15 cellular contexts compared by ENCODE assay signal in genomic region chr4:39655866-39656265, GRCh38. TPM values are rescaled to one million over a fixed set of nuclear protein-coding genes. Genes with fewer than 3 reads are reported as not detected.
A peak's percentile ranks its signal among the peaks of the same experiment; 100 is the strongest.
DNase-seq lines count a peak whose midpoint lies in the region; ATAC-seq, FAIRE-seq and TF ChIP-seq lines count a peak whose summit lies in the region.
"Had no signal": no experiment of that assay in that cellular context is flagged by ENCODE, and none has a peak within 500 bp of the region (broad histone marks: within the 10 kb centered on the region; RNA-seq: fewer than 3 reads in every experiment).

No MANE protein-coding gene starts in this region.

- H3K27ac ChIP-seq in GM12878 (ENCODE audit: control insufficient read depth, insufficient read depth) (no peak overlapping the region), liver (ENCODE audit: low read depth in 1 of 2, low read length in 2 of 2) (peak overlapping the region; percentile 57 to 63), testis (peak overlapping the region in 1 of 2 donors; percentile 46)
- H3K27ac ChIP-seq: dorsolateral prefrontal cortex had no signal

- peak; percentile 43 for ATAC-seq in GM19463 (IDR thresholded peaks at IDR 0.05; ENCODE audit: unreplicated experiment)
- ATAC-seq in GM12878 = peak; percentile 70
- no peak for ATAC-seq in HG02885 (IDR thresholded peaks at IDR 0.05; ENCODE audit: poor library complexity, unreplicated experiment)

- H3K4me3 ChIP-seq in GM12878 (no peak overlapping the region), liver (ENCODE audit: low read depth in 1 of 3, low read length in 3 of 3) (no peak overlapping the region), testis (no peak overlapping the region), BE2C (ENCODE audit: low read depth, low read length) (no peak overlapping the region)
- H3K4me3 ChIP-seq: dorsolateral prefrontal cortex had no signal

- H3K9me3 ChIP-seq in GM12878 (replicated peaks; ENCODE audit: control insufficient read depth, insufficient read depth, low read length) = no peaks in the 10 kb centered on the region; the same call in 1 of the 3 replicates
- H3K9me3 ChIP-seq in liver (ENCODE audit: control insufficient read depth in 4 of 4, low read length in 3 of 4) = no peaks in the 10 kb centered on the region
- H3K9me3 ChIP-seq in testis = no peaks in the 10 kb centered on the region
- no peaks in the 10 kb centered on the region for H3K9me3 ChIP-seq in BE2C

- intact Hi-C loops in GM12878 (cut with micrococcal nuclease; ENCODE audit: unreplicated experiment) = loop anchor here (1.0 kb wide), 1 partner anchor 20 kb away; no protein-coding TSS in a partner anchor
- intact Hi-C loops in testis (cut with DNase I; ENCODE audit: low total_unique reads) = no loop called here

- WGBS in GM12878 (ENCODE audit: insufficient coverage, insufficient replicate concordance, low lambda C conversion rate, missing lambda C conversion rate) = 31% methylated on average over 3 of the region's 3 CpGs
- 26% methylated on average over 3 of the region's 3 CpGs for WGBS in liver
- 55 to 58% methylated on average over 3 of the region's 3 CpGs for WGBS in testis, 2 donors

- H3K4me1 ChIP-seq in GM12878 (ENCODE audit: control insufficient read depth, insufficient read depth, low read length) (peaks cover 31% of the 10 kb centered on the region), liver (ENCODE audit: control insufficient read depth in 4 of 4, insufficient read depth in 4 of 4, low read length in 3 of 4) (peaks cover 8 to 22% (median 14%) of the 10 kb centered on the region in 4 donors), testis (no peaks in the 10 kb centered on the region), BE2C (no peaks in the 10 kb centered on the region)

- H3K36me3 ChIP-seq in GM12878 (ENCODE audit: control insufficient read depth in 2 of 2, insufficient read depth in 2 of 2, low read length in 1 of 2) = no peaks in the 10 kb centered on the region
- no peaks in the 10 kb centered on the region for H3K36me3 ChIP-seq in liver (ENCODE audit: control insufficient read depth in 4 of 4, insufficient read depth in 3 of 4, low read depth in 1 of 4, low read length in 3 of 4)
- no peaks in the 10 kb centered on the region for H3K36me3 ChIP-seq in testis (ENCODE audit: low read depth, missing control alignments)
- H3K36me3 ChIP-seq in BE2C = no peaks in the 10 kb centered on the region

- no peaks in the 10 kb centered on the region for H3K79me2 ChIP-seq in GM12878 (ENCODE audit: control insufficient read depth, insufficient read depth, low read length)

- H3K9ac ChIP-seq in GM12878 (ENCODE audit: control insufficient read depth, insufficient read depth, low read length) (no peak overlapping the region), liver (ENCODE audit: low read depth in 1 of 2, low read length in 2 of 2) (no peak overlapping the region)

- FAIRE-seq in GM12878 (lab: Jason Lieb, UNC) = peak; percentile 65
- FAIRE-seq: frontal cortex, islet of Langerhans had no signal

- DNase-seq in GM12878 (ENCODE audit: low read depth, low spot score) (no peak), testis (peak; percentile 35), OCI-M2 (lab: John Stamatoyannopoulos, UW; ENCODE audit: unreplicated experiment) (no peak), BE2C (no peak)
- DNase-seq in activated CD8-positive, alpha-beta memory T cell treated with anti-CD3 and anti-CD28 coated beads, Interleukin-2, amount 50 U/mL, for 4 hours = no peak
- DNase-seq: activated CD4-positive, CD25-positive, alpha-beta regulatory T cell treated with anti-CD3 and anti-CD28 coated beads, Interleukin-2, amount 50 U/mL, for 72 hours; activated T-cell treated with anti-CD3 and anti-CD28 coated beads, Interleukin-2, amount 50 U/mL, for 48 hours; dorsolateral prefrontal cortex; GDM1; NCI-H1092 had no signal

- CTCF ChIA-PET in GM12878 (lab: Yijun Ruan, JAX) = interaction anchor here (1.6 to 3.8 kb wide), 2 partner anchors 15 to 187 kb away, joined by 6 to 29 read pairs; no protein-coding TSS in a partner anchor

- no peaks in the 10 kb centered on the region for H4K20me1 ChIP-seq in GM12878 (ENCODE audit: control insufficient read depth, insufficient read depth)

- TF ChIP-seq RAD21 in GM12878 (IDR thresholded peaks at IDR 0.05; ENCODE audit: insufficient read depth, low read depth, low read length) = no peak
- peak; percentile 47 to 50 for TF ChIP-seq RAD21 in liver (IDR thresholded peaks at IDR 0.05)

- peak in 1 of 2 experiments; percentile 48; a peak in 1 of 4 replicates for TF ChIP-seq EP300 in GM12878 (IDR thresholded peaks at IDR 0.05; ENCODE audit: borderline replicate concordance in 1 of 2, control insufficient read depth in 1 of 2, low read depth in 2 of 2, low read length in 2 of 2)

- no peak overlapping the region for H2AFZ ChIP-seq in GM12878 (ENCODE audit: control insufficient read depth, low read depth, low read length)

- POLR2A ChIA-PET in GM12878 (lab: Charles Lee) = interaction anchor here (0.6 to 1.9 kb wide), 4 partner anchors 16 to 36 kb away, joined by 3 to 7 read pairs (median 4); no protein-coding TSS in a partner anchor

- no TSS peak for BruUV-seq in GM12878 (replicated peaks; lab: Mats Ljungman, UMichigan)

- no peak overlapping the region; the same call in 1 of the 2 replicates for H3K4me2 ChIP-seq in GM12878 (ENCODE audit: control insufficient read depth, insufficient read depth)

- SMC1A ChIA-PET in GM12878 (lab: Charles Lee; ENCODE audit: uncharacterized antibody, unreplicated experiment) = interaction anchor here (1.1 to 6.1 kb wide), 7 partner anchors 9 to 186 kb away, joined by 3 to 45 read pairs (median 4); partner anchors contain the start of gene UGDH

- TF ChIP-seq CTCF in GM12878 (IDR thresholded peaks at IDR 0.05 in 2 of 3, conservative IDR thresholded peaks at IDR 0.05 in 1 of 3; ENCODE audit: control insufficient read depth in 2 of 3, extremely low read depth in 1 of 3, insufficient read depth in 1 of 3, low read depth in 3 of 3, low read length in 3 of 3) = no peak
- no peak for TF ChIP-seq CTCF in liver (IDR thresholded peaks at IDR 0.05; ENCODE audit: low read depth, low read length, missing input control)
- no peak for TF ChIP-seq CTCF in testis (IDR thresholded peaks at IDR 0.05)
- TF ChIP-seq CTCF in BE2C (IDR thresholded peaks at IDR 0.05; ENCODE audit: low read depth, low read length) = no peak

- in situ Hi-C loops in GM12878 (cut with MboI) = no loop called here

- TF ChIP-seq POLR2A in GM12878 (IDR thresholded peaks at IDR 0.05; ENCODE audit: low read depth, low read length) = no peak
- TF ChIP-seq POLR2A in testis (IDR thresholded peaks at IDR 0.05) = no peak

- RAD21 ChIA-PET in GM12878 (lab: Charles Lee; ENCODE audit: unreplicated experiment) = interaction anchor here (0.6 to 4.1 kb wide), 8 partner anchors 16 to 136 kb away, joined by 3 to 31 read pairs (median 4); partner anchors contain the start of genes SMIM14 and UGDH

- H3K27me3 ChIP-seq in GM12878 (replicated peaks in 1 of 2; ENCODE audit: control insufficient read depth in 2 of 2, insufficient read depth in 2 of 2, low read length in 1 of 2) = no peaks in the 10 kb centered on the region
- H3K27me3 ChIP-seq in liver (ENCODE audit: control insufficient read depth in 4 of 4, insufficient read depth in 4 of 4, low read length in 3 of 4) = no peaks in the 10 kb centered on the region
- no peaks in the 10 kb centered on the region for H3K27me3 ChIP-seq in testis
- no peaks in the 10 kb centered on the region for H3K27me3 ChIP-seq in BE2C
- H3K27me3 ChIP-seq: dorsolateral prefrontal cortex had no signal

RNA-seq across cellular contexts. Expression of gene SMIM14, which starts 17.2 kb away (rescaled TPM):
- total RNA-seq in GM12878 (2013; cell fraction: nucleolus; rRNA removed) = 18.3 and 21.1 TPM in 2 replicates
- 125 and 226 TPM in 2 replicates for total RNA-seq in GM12878 (2014; rRNA removed)
- 184 and 186 TPM in 2 replicates for total RNA-seq in GM12878 (2014; rRNA removed; fragmentation: Illumina TruSeq; extraction: Trizol)
- total RNA-seq in GM12878 (2021) = 182 and 190 TPM in 2 replicates
- 31.2 TPM for polyA plus RNA-seq in GM12878 (2011; ENCODE audit: low read depth)
- 475 and 622 TPM in 2 replicates for polyA plus RNA-seq in GM12878 (2011; rRNA removed)
- polyA plus RNA-seq in GM12878 (2011; cell fraction: cytosol; rRNA removed) = 192 and 213 TPM in 2 replicates
- 94.6 and 109 TPM in 2 replicates for polyA plus RNA-seq in GM12878 (2011; cell fraction: nucleus; rRNA removed)
- 72.3 and 88.3 TPM in 2 replicates for polyA plus RNA-seq in GM12878 (2012)
- polyA plus RNA-seq in GM12878 (2014; fragmentation: Illumina TruSeq; extraction: Trizol) = 208 and 257 TPM in 2 replicates
- 100 to 1,000 TPM; 585 to 671 TPM for polyA plus RNA-seq in GM12878 (2014; fragmentation: Nextera tagmentation; extraction: Ambion mirVana)
- polyA plus RNA-seq in GM12878 (2014; rRNA removed) = 92.3 and 161 TPM in 2 replicates
- 100 to 1,000 TPM; 144 to 173 TPM for polyA plus RNA-seq in GM12878 (2016; fragmentation: Nextera tagmentation; extraction: Ambion mirVana)
- polyA minus RNA-seq in GM12878 (2011; rRNA and poly(A)+ RNA removed) = 420 and 536 TPM in 2 replicates
- polyA minus RNA-seq in GM12878 (2011; cell fraction: cytosol; rRNA and poly(A)+ RNA removed) = 87.4 and 119 TPM in 2 replicates
- 10.2 and 13.1 TPM in 2 replicates for polyA minus RNA-seq in GM12878 (2011; cell fraction: nucleus; rRNA and poly(A)+ RNA removed)
- total RNA-seq in liver = 100 to 1,000 TPM in 1 of 2 donors, 10 to 100 TPM in 1; 21.1 to 102 TPM
- polyA plus RNA-seq in liver = 100 to 1,000 TPM in 1 of 2 donors, 10 to 100 TPM in 1; 80.9 to 311 TPM
- total RNA-seq in testis = 10 to 100 TPM; 20.4 to 32.0 TPM
- 73.8 TPM for polyA plus RNA-seq in testis (ENCODE audit: insufficient read depth, low read depth, low replicate concordance)
- polyA plus RNA-seq in BE2C (2012; ENCODE audit: insufficient read depth, insufficient read length, low read depth) = 4.7 TPM

RNA-seq across cellular contexts. Expression of gene UBE2K, which starts 42.1 kb away (rescaled TPM):
- 34.6 and 36.7 TPM in 2 replicates for total RNA-seq in GM12878 (2013; cell fraction: nucleolus; rRNA removed)
- total RNA-seq in GM12878 (2014; rRNA removed) = 20.5 and 22.5 TPM in 2 replicates
- 17.0 and 20.0 TPM in 2 replicates for total RNA-seq in GM12878 (2014; rRNA removed; fragmentation: Illumina TruSeq; extraction: Trizol)
- total RNA-seq in GM12878 (2021) = 71.4 and 78.5 TPM in 2 replicates
- 47.3 TPM for polyA plus RNA-seq in GM12878 (2011; ENCODE audit: low read depth)
- 111 and 158 TPM in 2 replicates for polyA plus RNA-seq in GM12878 (2011; rRNA removed)
- 50.9 and 51.8 TPM in 2 replicates for polyA plus RNA-seq in GM12878 (2011; cell fraction: cytosol; rRNA removed)
- 18.6 and 26.0 TPM in 2 replicates for polyA plus RNA-seq in GM12878 (2011; cell fraction: nucleus; rRNA removed)
- 83.2 and 83.3 TPM in 2 replicates for polyA plus RNA-seq in GM12878 (2012)
- 55.4 and 67.2 TPM in 2 replicates for polyA plus RNA-seq in GM12878 (2014; fragmentation: Illumina TruSeq; extraction: Trizol)
- polyA plus RNA-seq in GM12878 (2014; fragmentation: Nextera tagmentation; extraction: Ambion mirVana) = 10 to 100 TPM; 54.3 to 96.4 TPM
- 79.6 and 102 TPM in 2 replicates for polyA plus RNA-seq in GM12878 (2014; rRNA removed)
- 100 to 1,000 TPM; 113 to 141 TPM for polyA plus RNA-seq in GM12878 (2016; fragmentation: Nextera tagmentation; extraction: Ambion mirVana)
- 23.8 and 35.3 TPM in 2 replicates for polyA minus RNA-seq in GM12878 (2011; rRNA and poly(A)+ RNA removed)
- polyA minus RNA-seq in GM12878 (2011; cell fraction: cytosol; rRNA and poly(A)+ RNA removed) = 14.8 and 20.2 TPM in 2 replicates
- 5.4 and 15.5 TPM in 2 replicates for polyA minus RNA-seq in GM12878 (2011; cell fraction: nucleus; rRNA and poly(A)+ RNA removed)
- total RNA-seq in liver = 10 to 100 TPM; 25.8 to 26.3 TPM
- polyA plus RNA-seq in liver = 10 to 100 TPM; 21.5 to 45.3 TPM
- total RNA-seq in testis = 10 to 100 TPM; 23.0 to 24.3 TPM
- polyA plus RNA-seq in testis (ENCODE audit: insufficient read depth, low read depth, low replicate concordance) = 81.8 TPM
- polyA plus RNA-seq in BE2C (2012; ENCODE audit: insufficient read depth, insufficient read length, low read depth) = 119 TPM
